ENCODE assay signal across 8 cellular contexts in the genomic region with DNA sequence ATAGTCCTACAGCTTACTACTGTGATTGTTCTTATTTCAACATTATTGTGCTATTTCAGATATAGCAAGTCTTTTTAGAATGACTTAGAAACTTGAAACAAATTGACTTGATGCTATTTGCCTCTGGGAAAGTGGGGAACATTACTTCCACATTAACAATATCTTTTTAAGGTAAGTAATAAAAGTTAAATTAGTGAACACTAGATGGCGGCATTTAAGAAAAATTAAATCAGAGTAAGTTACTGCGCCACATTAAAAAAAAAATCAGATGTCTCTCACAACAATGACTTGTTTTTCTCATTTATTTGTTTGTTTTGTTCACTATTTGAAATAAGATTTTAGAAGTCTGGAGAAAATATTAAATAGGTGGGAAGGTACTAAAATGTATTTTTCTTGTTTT.
DNase-seq lines count a peak whose midpoint lies in the region; ATAC-seq and TF ChIP-seq lines count a peak whose summit lies in the region.

No MANE protein-coding gene starts in this region.

- no peak overlapping the region for H3K4me3 ChIP-seq in naive thymus-derived CD4-positive, alpha-beta T cell (ENCODE audit: low read length)

- peak; percentile 17 for DNase-seq in AG20443 (ENCODE audit: low spot score)
- DNase-seq in HT1080 (ENCODE audit: low read depth), result peak; percentile 21
- DNase-seq in RWPE1 (ENCODE audit: low spot score), result no peak
- no peak for DNase-seq in glutamatergic neuron
- no peak for DNase-seq in activated naive CD8-positive, alpha-beta T cell treated with anti-CD3 and anti-CD28 coated beads, Interleukin-2, amount 50 U/mL, for 24 hours
- no peak for DNase-seq in naive thymus-derived CD4-positive, alpha-beta T cell
- no peak for DNase-seq in activated CD4-positive, alpha-beta T cell treated with anti-CD3 and anti-CD28 coated beads for 1 hour

- H3K36me3 ChIP-seq in naive thymus-derived CD4-positive, alpha-beta T cell (ENCODE audit: control insufficient read depth in 2 of 3, insufficient read depth in 3 of 3, low read length in 3 of 3), result no peaks in the 10 kb centered on the region

- H3K36me3 Mint-ChIP-seq in glutamatergic neuron (ENCODE audit: unreplicated experiment), result no peaks in the 10 kb centered on the region
- no peaks in the 10 kb centered on the region for H3K36me3 Mint-ChIP-seq in activated naive CD8-positive, alpha-beta T cell treated with anti-CD3 and anti-CD28 coated beads, Interleukin-2, amount 50 U/mL, for 24 hours (ENCODE audit: low read depth)
- no peaks in the 10 kb centered on the region for H3K36me3 Mint-ChIP-seq in naive thymus-derived CD4-positive, alpha-beta T cell

- no peaks in the 10 kb centered on the region for H3K27me3 ChIP-seq in naive thymus-derived CD4-positive, alpha-beta T cell (ENCODE audit: control insufficient read depth in 2 of 2, insufficient read depth in 2 of 2, low read length in 2 of 2)

- no peak overlapping the region for H3K27ac ChIP-seq in RWPE1
- no peak overlapping the region for H3K27ac ChIP-seq in naive thymus-derived CD4-positive, alpha-beta T cell (ENCODE audit: low read depth, low read length)

- no peak overlapping the region for H3K27ac Mint-ChIP-seq in glutamatergic neuron (ENCODE audit: unreplicated experiment)
- no peak overlapping the region for H3K27ac Mint-ChIP-seq in activated naive CD8-positive, alpha-beta T cell treated with anti-CD3 and anti-CD28 coated beads, Interleukin-2, amount 50 U/mL, for 24 hours
- no peak overlapping the region for H3K27ac Mint-ChIP-seq in naive thymus-derived CD4-positive, alpha-beta T cell

- POLR2A ChIA-PET in RWPE1 (lab: Yijun Ruan, JAX; ENCODE audit: low non-redundant PET), result no interaction called here
- POLR2A ChIA-PET in naive thymus-derived CD4-positive, alpha-beta T cell (lab: Charles Lee), result no interaction called here

- TF ChIP-seq CTCF in RWPE1 (conservative IDR thresholded peaks at IDR 0.05; ENCODE audit: low read depth) (peak; percentile 42), glutamatergic neuron (IDR thresholded peaks at IDR 0.05; ENCODE audit: partially characterized antibody, unreplicated experiment) (peak; percentile 73)

- no peaks in the 10 kb centered on the region for H3K4me1 Mint-ChIP-seq in glutamatergic neuron (ENCODE audit: low read depth, unreplicated experiment)
- no peaks in the 10 kb centered on the region for H3K4me1 Mint-ChIP-seq in activated naive CD8-positive, alpha-beta T cell treated with anti-CD3 and anti-CD28 coated beads, Interleukin-2, amount 50 U/mL, for 24 hours
- H3K4me1 Mint-ChIP-seq in naive thymus-derived CD4-positive, alpha-beta T cell, result no peaks in the 10 kb centered on the region

- peaks cover 2% of the 10 kb centered on the region for H3K9me3 Mint-ChIP-seq in glutamatergic neuron (ENCODE audit: unreplicated experiment)
- H3K9me3 Mint-ChIP-seq in activated naive CD8-positive, alpha-beta T cell treated with anti-CD3 and anti-CD28 coated beads, Interleukin-2, amount 50 U/mL, for 24 hours, result peaks cover 4% of the 10 kb centered on the region
- H3K9me3 Mint-ChIP-seq in naive thymus-derived CD4-positive, alpha-beta T cell, result peaks cover 0 to 4% (median 0%) of the 10 kb centered on the region in 11 donors

- peaks cover 1% of the 10 kb centered on the region for H3K27me3 Mint-ChIP-seq in glutamatergic neuron (ENCODE audit: unreplicated experiment)
- H3K27me3 Mint-ChIP-seq in activated naive CD8-positive, alpha-beta T cell treated with anti-CD3 and anti-CD28 coated beads, Interleukin-2, amount 50 U/mL, for 24 hours, result no peaks in the 10 kb centered on the region
- H3K27me3 Mint-ChIP-seq in naive thymus-derived CD4-positive, alpha-beta T cell, result no peaks in the 10 kb centered on the region

- ATAC-seq in activated naive CD8-positive, alpha-beta T cell treated with anti-CD3 and anti-CD28 coated beads, Interleukin-2, amount 50 U/mL, for 24 hours, result no peak
- ATAC-seq in naive thymus-derived CD4-positive, alpha-beta T cell, result no peak
- ATAC-seq in GM19455 (IDR thresholded peaks at IDR 0.05; ENCODE audit: unreplicated experiment), result no peak

- intact Hi-C loops in naive thymus-derived CD4-positive, alpha-beta T cell (cut with micrococcal nuclease), result loop anchor here in 1 of 2 donors (5.0 to 10.0 kb wide), 2 partner anchors 1020 to 1462 kb away; no protein-coding TSS in a partner anchor

- H3K9me3 ChIP-seq in naive thymus-derived CD4-positive, alpha-beta T cell (ENCODE audit: control insufficient read depth in 2 of 3, low read length in 3 of 3), result no peaks in the 10 kb centered on the region

- CTCF ChIA-PET in RWPE1 (lab: Yijun Ruan, JAX), result interaction anchor here (0.6 kb wide), 1 partner anchor 21 kb away, joined by 3 read pairs; no protein-coding TSS in a partner anchor
- CTCF ChIA-PET in naive thymus-derived CD4-positive, alpha-beta T cell (lab: Charles Lee), result no interaction called here

- no peak overlapping the region for H3K4me3 Mint-ChIP-seq in glutamatergic neuron (ENCODE audit: unreplicated experiment)
- H3K4me3 Mint-ChIP-seq in activated naive CD8-positive, alpha-beta T cell treated with anti-CD3 and anti-CD28 coated beads, Interleukin-2, amount 50 U/mL, for 24 hours, result no peak overlapping the region
- no peak overlapping the region for H3K4me3 Mint-ChIP-seq in naive thymus-derived CD4-positive, alpha-beta T cell

- H3K4me1 ChIP-seq in naive thymus-derived CD4-positive, alpha-beta T cell (ENCODE audit: control insufficient read depth in 2 of 2, insufficient read depth in 2 of 2, low read length in 2 of 2), result no peaks in the 10 kb centered on the region

Comparison
In these comparisons a context has a peak if more than half of its experiments do, and no peak if none do; other contexts are left out.
1. DNase-seq: peak in AG20443 (single experiment) and HT1080 (single experiment); none in RWPE1 (single experiment), glutamatergic neuron (single experiment), activated naive CD8-positive, alpha-beta T cell treated with anti-CD3 and anti-CD28 coated beads, Interleukin-2, amount 50 U/mL, for 24 hours (single experiment), naive thymus-derived CD4-positive, alpha-beta T cell (0 of 9) and activated CD4-positive, alpha-beta T cell treated with anti-CD3 and anti-CD28 coated beads for 1 hour (single experiment).